In the genomic region with DNA sequence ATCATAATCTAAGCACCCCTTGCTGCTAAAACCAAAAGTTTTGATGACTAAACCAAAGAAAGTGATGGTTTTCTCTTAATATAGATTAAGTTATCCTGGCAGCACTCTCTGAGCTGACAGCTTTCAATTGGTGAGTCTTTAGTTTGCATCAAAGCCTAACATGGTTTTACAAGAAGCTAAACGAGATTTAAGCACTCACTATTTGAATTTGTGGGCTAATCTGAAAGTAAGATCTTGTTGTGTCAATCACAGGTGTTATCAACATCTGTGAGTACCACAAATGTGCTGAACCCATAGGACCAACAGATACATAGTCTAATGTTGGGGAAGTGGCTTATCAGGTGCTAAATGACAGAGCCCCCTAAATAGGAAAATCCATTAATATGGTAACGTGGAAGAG, we compare ENCODE assay signal across 15 cellular contexts.
A peak's percentile ranks its signal among the peaks of the same experiment; 100 is the strongest.
DNase-seq lines count a peak whose midpoint lies in the region; ATAC-seq, FAIRE-seq and TF ChIP-seq lines count a peak whose summit lies in the region.
"Had no signal": no experiment of that assay in that cellular context is flagged by ENCODE, and none has a peak within 500 bp of the region (broad histone marks: within the 10 kb centered on the region; RNA-seq: fewer than 3 reads in every experiment).

No MANE protein-coding gene starts in this region.

- no peaks in the 10 kb centered on the region for H3K9me3 Mint-ChIP-seq in T-helper 2 cell treated with Interferon-gamma antibody and Interleukin-4, amounts not matched to agents 5 μg/mL and 100 μg/mL, for 36 hours
- H3K9me3 Mint-ChIP-seq in endothelial cell (ENCODE audit: unreplicated experiment) = no peaks in the 10 kb centered on the region

- no peaks in the 10 kb centered on the region for H3K36me3 Mint-ChIP-seq in T-helper 2 cell treated with Interferon-gamma antibody and Interleukin-4, amounts not matched to agents 5 μg/mL and 100 μg/mL, for 36 hours (ENCODE audit: low read depth)
- H3K36me3 Mint-ChIP-seq in endothelial cell (ENCODE audit: low read depth, unreplicated experiment) = no peaks in the 10 kb centered on the region

- TF ChIP-seq POLR2A in GM12891 (IDR thresholded peaks at IDR 0.05; ENCODE audit: low read depth, low read length) = no peak

- no peak for FAIRE-seq in GM12891 (lab: Jason Lieb, UNC)

- no peak for TF ChIP-seq CTCF in endothelial cell (IDR thresholded peaks at IDR 0.05; ENCODE audit: unreplicated experiment)

- H3K27me3 Mint-ChIP-seq in T-helper 2 cell treated with Interferon-gamma antibody and Interleukin-4, amounts not matched to agents 5 μg/mL and 100 μg/mL, for 36 hours (ENCODE audit: low read depth) = peaks cover 8% of the 10 kb centered on the region
- peaks cover 6% of the 10 kb centered on the region for H3K27me3 Mint-ChIP-seq in endothelial cell (ENCODE audit: unreplicated experiment)

- H3K4me1 Mint-ChIP-seq in T-helper 2 cell treated with Interferon-gamma antibody and Interleukin-4, amounts not matched to agents 5 μg/mL and 100 μg/mL, for 36 hours (ENCODE audit: low read depth) = peaks cover 4% of the 10 kb centered on the region
- no peaks in the 10 kb centered on the region for H3K4me1 Mint-ChIP-seq in endothelial cell (ENCODE audit: unreplicated experiment)

- peak; percentile 96 for ATAC-seq in GM19351 (IDR thresholded peaks at IDR 0.05; ENCODE audit: unreplicated experiment)
- ATAC-seq in HG02678 (IDR thresholded peaks at IDR 0.05; ENCODE audit: unreplicated experiment) = peak; percentile 92
- peak; percentile 93 for ATAC-seq in HG03439 (IDR thresholded peaks at IDR 0.05; ENCODE audit: unreplicated experiment)
- ATAC-seq: lower lobe of right lung had no signal

- H3K4me3 Mint-ChIP-seq in T-helper 2 cell treated with Interferon-gamma antibody and Interleukin-4, amounts not matched to agents 5 μg/mL and 100 μg/mL, for 36 hours = no peak overlapping the region
- H3K4me3 Mint-ChIP-seq in endothelial cell (ENCODE audit: unreplicated experiment) = no peak overlapping the region

- H3K27ac Mint-ChIP-seq in T-helper 2 cell treated with Interferon-gamma antibody and Interleukin-4, amounts not matched to agents 5 μg/mL and 100 μg/mL, for 36 hours = no peak overlapping the region
- no peak overlapping the region for H3K27ac Mint-ChIP-seq in endothelial cell (ENCODE audit: unreplicated experiment)

- peak; percentile 2 for DNase-seq in GM12891 (ENCODE audit: insufficient read length, low spot score)
- no peak for DNase-seq in T-helper 2 cell treated with Interferon-gamma antibody and Interleukin-4, amounts not matched to agents 5 μg/mL and 100 μg/mL, for 36 hours (ENCODE audit: low spot score)
- no peak for DNase-seq in endothelial cell (ENCODE audit: low spot score)
- DNase-seq in UCSD-AML1 (lab: John Stamatoyannopoulos, UW; ENCODE audit: unreplicated experiment) = no peak
- no peak for DNase-seq in stimulated activated CD4-positive, alpha-beta T cell treated with anti-CD3 and anti-CD28 coated beads, Interleukin-15, amount 100 ng/mL, for 24 hours
- DNase-seq: activated CD8-positive, alpha-beta memory T cell treated with anti-CD3 and anti-CD28 coated beads for 24 hours; adrenal gland; EL; lower lobe of right lung; NK-92 treated with Interleukin-12 subunit alpha and Interleukin-12 subunit beta, amount 100 ng/mL, for 24 hours; posterior cingulate gyrus; stimulated activated CD4-positive, alpha-beta T cell treated with anti-CD3 and anti-CD28 coated beads, Interleukin-4, amount 100 ng/mL, for 1 hour had no signal

TF ChIP-seq in GM12891, 5 proteins besides CTCF, POLR2A, EP300 and RAD21:
- TF ChIP-seq TAF1 (IDR thresholded peaks at IDR 0.05; ENCODE audit: low read depth, low read length) (no peak), SPI1 (IDR thresholded peaks at IDR 0.05; ENCODE audit: low read depth, low read length) (0 out of 2 replicates have a peak, but pooled peaks have one; percentile 8)
TF ChIP-seq in GM12891: peak in this region for 1.
